In the genomic region with DNA sequence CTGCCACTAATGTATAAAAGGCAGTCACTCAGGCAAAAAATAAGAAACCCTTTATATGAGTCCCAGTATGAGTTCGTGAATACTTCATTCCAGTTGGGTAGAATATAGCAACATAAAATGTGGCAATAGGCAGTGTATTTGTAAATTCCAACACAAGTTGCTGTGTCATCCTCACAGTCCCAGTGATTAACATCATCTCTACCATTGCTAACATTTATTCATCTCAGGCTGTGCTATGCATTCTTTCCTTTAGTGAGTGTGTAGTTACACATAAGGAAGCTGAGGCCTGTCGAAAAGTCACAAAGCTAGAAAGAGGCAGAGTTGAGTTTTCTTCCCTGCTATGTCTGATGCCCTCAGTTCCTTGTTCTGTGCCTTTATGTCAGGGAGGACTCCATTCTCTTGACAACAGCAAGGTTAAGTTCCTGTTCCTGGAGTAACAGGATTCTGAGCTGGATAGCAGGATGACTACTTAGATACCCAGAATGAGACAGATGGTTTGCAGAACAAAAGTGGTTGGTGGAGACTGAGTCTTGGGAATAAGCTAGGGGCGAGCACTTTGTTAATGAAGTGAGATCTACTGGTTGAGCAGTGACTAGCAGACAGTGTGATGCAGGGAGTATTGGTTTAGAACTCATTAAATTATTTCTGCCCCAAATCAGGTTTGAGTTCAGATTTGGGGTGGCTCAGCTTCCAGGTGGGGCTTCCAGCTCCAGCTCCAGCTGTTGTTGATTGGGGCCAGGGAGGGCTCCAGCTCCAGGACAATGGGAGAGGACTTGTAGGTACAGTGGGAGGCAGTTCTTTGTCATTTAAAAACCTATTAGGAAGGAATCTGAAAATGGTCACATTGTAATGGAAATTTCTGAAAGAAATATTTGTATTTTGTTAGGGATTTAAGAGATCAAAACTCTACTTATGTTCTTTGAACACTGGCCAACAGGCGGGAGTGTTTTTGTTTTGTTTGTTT, we compare ENCODE assay signal across 11 cellular contexts.
A peak's percentile ranks its signal among the peaks of the same experiment; 100 is the strongest.
DNase-seq lines count a peak whose midpoint lies in the region; ATAC-seq and TF ChIP-seq lines count a peak whose summit lies in the region.
"Had no signal": no experiment of that assay in that cellular context is flagged by ENCODE, and none has a peak within 500 bp of the region (broad histone marks: within the 10 kb centered on the region; RNA-seq: fewer than 3 reads in every experiment).

No MANE protein-coding gene starts in this region.

- H3K9me3 ChIP-seq in CD4-positive, alpha-beta T cell (ENCODE audit: control insufficient read depth, low read length), result no peaks in the 10 kb centered on the region

- H3K9me3 Mint-ChIP-seq in activated naive CD4-positive, alpha-beta T cell treated with anti-CD3 and anti-CD28 coated beads, Interleukin-2, amount 50 U/mL, for 24 hours, result no peaks in the 10 kb centered on the region
- H3K9me3 Mint-ChIP-seq in activated naive CD4-positive, alpha-beta T cell treated with anti-CD3 and anti-CD28 coated beads, Interleukin-2, amount 10 ng/mL, durations not matched to agents 7 days and 5 days, result no peaks in the 10 kb centered on the region
- no peaks in the 10 kb centered on the region for H3K9me3 Mint-ChIP-seq in type B pancreatic cell
- no peaks in the 10 kb centered on the region for H3K9me3 Mint-ChIP-seq in CD4-positive, alpha-beta T cell

- no peak overlapping the region for H3K4me3 ChIP-seq in H7 (ENCODE audit: insufficient read depth, low read depth, low read length)

- H3K27ac Mint-ChIP-seq in activated naive CD4-positive, alpha-beta T cell treated with anti-CD3 and anti-CD28 coated beads, Interleukin-2, amount 50 U/mL, for 24 hours, result peak overlapping the region; percentile 31
- no peak overlapping the region for H3K27ac Mint-ChIP-seq in activated naive CD4-positive, alpha-beta T cell treated with anti-CD3 and anti-CD28 coated beads, Interleukin-2, amount 10 ng/mL, durations not matched to agents 7 days and 5 days
- peak overlapping the region; percentile 59 for H3K27ac Mint-ChIP-seq in type B pancreatic cell
- H3K27ac Mint-ChIP-seq in CD4-positive, alpha-beta T cell, result no peak overlapping the region

- ATAC-seq in CD4-positive, alpha-beta T cell (ENCODE audit: poor library complexity), result no peak

- H3K36me3 Mint-ChIP-seq in activated naive CD4-positive, alpha-beta T cell treated with anti-CD3 and anti-CD28 coated beads, Interleukin-2, amount 50 U/mL, for 24 hours, result peaks cover 11% of the 10 kb centered on the region
- peaks cover 6% of the 10 kb centered on the region for H3K36me3 Mint-ChIP-seq in activated naive CD4-positive, alpha-beta T cell treated with anti-CD3 and anti-CD28 coated beads, Interleukin-2, amount 10 ng/mL, durations not matched to agents 7 days and 5 days
- H3K36me3 Mint-ChIP-seq in type B pancreatic cell, result peaks cover 26% of the 10 kb centered on the region
- H3K36me3 Mint-ChIP-seq in CD4-positive, alpha-beta T cell (ENCODE audit: low read depth), result peaks cover 5% of the 10 kb centered on the region

- H3K27me3 Mint-ChIP-seq in activated naive CD4-positive, alpha-beta T cell treated with anti-CD3 and anti-CD28 coated beads, Interleukin-2, amount 50 U/mL, for 24 hours, result no peaks in the 10 kb centered on the region
- H3K27me3 Mint-ChIP-seq in activated naive CD4-positive, alpha-beta T cell treated with anti-CD3 and anti-CD28 coated beads, Interleukin-2, amount 10 ng/mL, durations not matched to agents 7 days and 5 days, result no peaks in the 10 kb centered on the region
- no peaks in the 10 kb centered on the region for H3K27me3 Mint-ChIP-seq in type B pancreatic cell
- no peaks in the 10 kb centered on the region for H3K27me3 Mint-ChIP-seq in CD4-positive, alpha-beta T cell
- H3K27me3 Mint-ChIP-seq: CD4-positive, CD25-positive, alpha-beta regulatory T cell had no signal

- H3K27ac ChIP-seq in CD4-positive, alpha-beta T cell (ENCODE audit: low read depth, low read length), result no peak overlapping the region

- H3K4me3 Mint-ChIP-seq in activated naive CD4-positive, alpha-beta T cell treated with anti-CD3 and anti-CD28 coated beads, Interleukin-2, amount 50 U/mL, for 24 hours, result no peak overlapping the region
- H3K4me3 Mint-ChIP-seq in activated naive CD4-positive, alpha-beta T cell treated with anti-CD3 and anti-CD28 coated beads, Interleukin-2, amount 10 ng/mL, durations not matched to agents 7 days and 5 days, result no peak overlapping the region
- no peak overlapping the region for H3K4me3 Mint-ChIP-seq in type B pancreatic cell
- H3K4me3 Mint-ChIP-seq in CD4-positive, alpha-beta T cell, result no peak overlapping the region

- H3K36me3 ChIP-seq in H7 (replicated peaks; ENCODE audit: control insufficient read depth, insufficient read depth, low read length), result no peaks in the 10 kb centered on the region

- no peak for DNase-seq in activated naive CD4-positive, alpha-beta T cell treated with anti-CD3 and anti-CD28 coated beads, Interleukin-2, amount 10 ng/mL, durations not matched to agents 7 days and 5 days
- DNase-seq in amniotic stem cell (lab: John Stamatoyannopoulos, UW) (peak; percentile 50), iris pigment epithelial cell (ENCODE audit: low read depth) (peak; percentile 95), type B pancreatic cell (ENCODE audit: extremely low spot score, unreplicated experiment) (no peak), H7 (no peak), NCI-H748 treated with DMSO at 0.1 percent for 48 hours (lab: John Stamatoyannopoulos, UW) (no peak)
- no peak for DNase-seq in CD4-positive, alpha-beta T cell
- DNase-seq: activated CD4-positive, alpha-beta T cell treated with anti-CD3 and anti-CD28 coated beads, Interleukin-2, amount 50 U/mL, for 1 hour; CD4-positive, CD25-positive, alpha-beta regulatory T cell; NCI-H1417 treated with DMSO at 0.1 percent for 48 hours had no signal

- intact Hi-C loops in CD4-positive, alpha-beta T cell (cut with DNase I, micrococcal nuclease), result no loop called here

- TF ChIP-seq CTCF in type B pancreatic cell (conservative IDR thresholded peaks at IDR 0.05), result no peak
- no peak for TF ChIP-seq CTCF in CD4-positive, alpha-beta T cell (IDR thresholded peaks at IDR 0.05)

- POLR2A ChIA-PET in CD4-positive, alpha-beta T cell (lab: Charles Lee), result no interaction called here

- peaks cover 64% of the 10 kb centered on the region for H3K4me1 Mint-ChIP-seq in activated naive CD4-positive, alpha-beta T cell treated with anti-CD3 and anti-CD28 coated beads, Interleukin-2, amount 50 U/mL, for 24 hours
- peaks cover 44% of the 10 kb centered on the region for H3K4me1 Mint-ChIP-seq in activated naive CD4-positive, alpha-beta T cell treated with anti-CD3 and anti-CD28 coated beads, Interleukin-2, amount 10 ng/mL, durations not matched to agents 7 days and 5 days
- H3K4me1 Mint-ChIP-seq in type B pancreatic cell (ENCODE audit: unreplicated experiment), result peaks cover 52% of the 10 kb centered on the region
- peaks cover 72% of the 10 kb centered on the region for H3K4me1 Mint-ChIP-seq in CD4-positive, alpha-beta T cell (ENCODE audit: low read depth)

- CTCF ChIA-PET in activated naive CD4-positive, alpha-beta T cell treated with anti-CD3 and anti-CD28 coated beads, Interleukin-2, amount 10 ng/mL, durations not matched to agents 7 days and 5 days (lab: Charles Lee), result no interaction called here
- CTCF ChIA-PET in CD4-positive, alpha-beta T cell (lab: Charles Lee), result no interaction called here

- no peaks in the 10 kb centered on the region for H3K27me3 ChIP-seq in H7 (ENCODE audit: control insufficient read depth, insufficient read depth, low read length)
- no peaks in the 10 kb centered on the region for H3K27me3 ChIP-seq in CD4-positive, alpha-beta T cell (ENCODE audit: control insufficient read depth, insufficient read depth, low read length)

Comparison
In these comparisons a context has a peak if more than half of its experiments do, and no peak if none do; other contexts are left out.
1. H3K27ac Mint-ChIP-seq: peak in activated naive CD4-positive, alpha-beta T cell treated with anti-CD3 and anti-CD28 coated beads, Interleukin-2, amount 50 U/mL, for 24 hours (single experiment) and type B pancreatic cell (single experiment); none in activated naive CD4-positive, alpha-beta T cell treated with anti-CD3 and anti-CD28 coated beads, Interleukin-2, amount 10 ng/mL, durations not matched to agents 7 days and 5 days (single experiment) and CD4-positive, alpha-beta T cell (single experiment).
2. DNase-seq: peak in amniotic stem cell (single experiment) and iris pigment epithelial cell (single experiment); none in activated naive CD4-positive, alpha-beta T cell treated with anti-CD3 and anti-CD28 coated beads, Interleukin-2, amount 10 ng/mL, durations not matched to agents 7 days and 5 days (single experiment), type B pancreatic cell (single experiment), H7 (single experiment), CD4-positive, alpha-beta T cell (0 of 10) and NCI-H748 treated with DMSO at 0.1 percent for 48 hours (single experiment).